In genomic region chr4:101322743-101323142, GRCh38 we compare ENCODE assay signal across 23 cellular contexts. TPM values are rescaled to one million over a fixed set of nuclear protein-coding genes. Genes with fewer than 3 reads are reported as not detected.
DNase-seq lines count a peak whose midpoint lies in the region; ATAC-seq, FAIRE-seq and TF ChIP-seq lines count a peak whose summit lies in the region.
"Had no signal": no experiment of that assay in that cellular context is flagged by ENCODE, and none has a peak within 500 bp of the region (broad histone marks: within the 10 kb centered on the region; RNA-seq: fewer than 3 reads in every experiment).

No MANE protein-coding gene starts in this region.

- peaks cover 8% of the 10 kb centered on the region; the same call in 2 of the 3 replicates for H3K4me1 ChIP-seq in A549
- H3K4me1 ChIP-seq in neutrophil (ENCODE audit: control insufficient read depth in 1 of 2, insufficient read depth in 1 of 2, low read depth in 1 of 2, low read length in 1 of 2), result peaks cover 35 to 50% of the 10 kb centered on the region in 2 experiments
- H3K4me1 ChIP-seq in adrenal gland (replicated peaks in 1 of 2), result peaks cover 0 to 13% of the 10 kb centered on the region in 2 donors
- H3K4me1 ChIP-seq: BLaER1 had no signal

- TF ChIP-seq CTCF in A549 (IDR thresholded peaks at IDR 0.05) (no peak), C4-2B (conservative IDR thresholded peaks at IDR 0.05) (no peak), WTC11 (IDR thresholded peaks at IDR 0.05) (no peak), neutrophil (IDR thresholded peaks at IDR 0.05) (no peak), adrenal gland (IDR thresholded peaks at IDR 0.05) (no peak)

- no peak for TF ChIP-seq POLR2A in A549 (IDR thresholded peaks at IDR 0.05; ENCODE audit: low read length)
- no peak for TF ChIP-seq POLR2A in adrenal gland (IDR thresholded peaks at IDR 0.05)

- CTCF ChIA-PET in A549 (lab: Yijun Ruan, JAX) (no interaction called here), WTC11 (lab: Charles Lee) (no interaction called here)

- peaks cover 61% of the 10 kb centered on the region for H3K4me1 Mint-ChIP-seq in WTC11

- no peaks in the 10 kb centered on the region for H3K36me3 Mint-ChIP-seq in WTC11
- H3K36me3 Mint-ChIP-seq: CD4-positive, alpha-beta memory T cell had no signal

- peak overlapping the region; percentile 3; the same call in 1 of the 2 replicates for H3K27ac Mint-ChIP-seq in WTC11
- H3K27ac Mint-ChIP-seq: B cell; CD4-positive, alpha-beta memory T cell had no signal

- no peaks in the 10 kb centered on the region for H3K36me3 ChIP-seq in neutrophil
- H3K36me3 ChIP-seq in adrenal gland (replicated peaks in 1 of 2), result no peaks in the 10 kb centered on the region
- H3K36me3 ChIP-seq: BLaER1 had no signal

- H3K27me3 Mint-ChIP-seq in WTC11 (ENCODE audit: low read depth), result no peaks in the 10 kb centered on the region
- H3K27me3 Mint-ChIP-seq: B cell; CD4-positive, alpha-beta memory T cell had no signal

- H3K4me3 ChIP-seq in A549, result no peak overlapping the region
- H3K4me3 ChIP-seq in neutrophil (ENCODE audit: low read depth in 1 of 2, low read length in 1 of 2), result no peak overlapping the region
- H3K4me3 ChIP-seq in adrenal gland, result no peak overlapping the region
- H3K4me3 ChIP-seq: BLaER1, GM12878, GM23248 had no signal

- WGBS in A549 (ENCODE audit: missing lambda C conversion rate), result 92% methylated on average over 1 of the region's 1 CpG
- WGBS in adrenal gland, 4 donors, result 98 to 100% (median 99%) methylated on average over 1 of the region's 1 CpG

- no peak for TF ChIP-seq RAD21 in A549 (conservative IDR thresholded peaks at IDR 0.05 in 1 of 2, IDR thresholded peaks at IDR 0.05 in 1 of 2)

- H3K4me3 Mint-ChIP-seq in WTC11, result no peak overlapping the region
- H3K4me3 Mint-ChIP-seq: B cell, CD14-positive monocyte had no signal

- POLR2A ChIA-PET in A549 (lab: Yijun Ruan, JAX), result no interaction called here
- POLR2A ChIA-PET in WTC11 (lab: Charles Lee), result no interaction called here

- H3K9me3 Mint-ChIP-seq in WTC11, result no peaks in the 10 kb centered on the region
- H3K9me3 Mint-ChIP-seq: CD4-positive, alpha-beta memory T cell had no signal

- FAIRE-seq in A549 (lab: Jason Lieb, UNC), result no peak
- FAIRE-seq: A204.1, GM12878, GM19239, H1 had no signal

- TF ChIP-seq EP300 in A549 (IDR thresholded peaks at IDR 0.05), result no peak

- DNase-seq in A549 (ENCODE audit: low read depth in 1 of 2, low spot score in 1 of 2) (no peak), WTC11 (ENCODE audit: low spot score) (no peak), substantia nigra (lab: John Stamatoyannopoulos, UW) (no peak), adrenal gland (no peak)
- DNase-seq: Calu3; CD4-positive, alpha-beta memory T cell; COR-L47; DMS79; EL; GDM1; GM23248; H7; HCEC 1CT had no signal

- no peaks in the 10 kb centered on the region for H3K9me3 ChIP-seq in A549
- no peaks in the 10 kb centered on the region for H3K9me3 ChIP-seq in neutrophil
- H3K9me3 ChIP-seq in adrenal gland (replicated peaks in 1 of 3), result no peaks in the 10 kb centered on the region
- H3K9me3 ChIP-seq: BLaER1 had no signal

- ATAC-seq in A549 (no peak), WTC11 (no peak), HG03280 (IDR thresholded peaks at IDR 0.05; ENCODE audit: unreplicated experiment) (no peak)
- ATAC-seq: GM12878 had no signal

- H3K4me2 ChIP-seq in A549, result no peak overlapping the region
- H3K4me2 ChIP-seq: BLaER1 had no signal

- intact Hi-C loops in adrenal gland (cut with DNase I), result no loop called here

- H3K27ac ChIP-seq in A549 (no peak overlapping the region), C4-2B (peak overlapping the region; percentile 47), neutrophil (peak overlapping the region; percentile 78), substantia nigra (ENCODE audit: low read depth, low read length, poor library complexity, severe bottlenecking) (no peak overlapping the region), adrenal gland (no peak overlapping the region)
- H3K27ac ChIP-seq: BLaER1, GM23248 had no signal

- H3K27me3 ChIP-seq in neutrophil, result no peaks in the 10 kb centered on the region
- no peaks in the 10 kb centered on the region for H3K27me3 ChIP-seq in adrenal gland
- H3K27me3 ChIP-seq: BLaER1 had no signal

TF ChIP-seq in A549, 52 proteins besides CTCF, POLR2A, EP300 and RAD21:
- peak; percentile 64 for TF ChIP-seq MAFK (IDR thresholded peaks at IDR 0.05; ENCODE audit: partially characterized antibody)
- TF ChIP-seq PHF8 (IDR thresholded peaks at IDR 0.05; ENCODE audit: borderline replicate concordance, low read depth), result no peak

TF ChIP-seq in WTC11, 78 proteins besides CTCF, POLR2A, EP300 and RAD21 (continues in another document):
- TF ChIP-seq ATF2 (CRISPR knock-in tag; IDR thresholded peaks at IDR 0.05; ENCODE audit: borderline replicate concordance, low read depth) (no peak), ZNF396 (CRISPR knock-in tag; IDR thresholded peaks at IDR 0.05; ENCODE audit: borderline replicate concordance) (no peak), ZNF425 (CRISPR knock-in tag; conservative IDR thresholded peaks at IDR 0.05) (no peak), FOXP4 (CRISPR knock-in tag; IDR thresholded peaks at IDR 0.05) (no peak), ZNF281 (CRISPR knock-in tag; IDR thresholded peaks at IDR 0.05) (no peak), SMAD3 (CRISPR knock-in tag; IDR thresholded peaks at IDR 0.05; ENCODE audit: borderline replicate concordance) (no peak), NFATC4 (CRISPR knock-in tag; IDR thresholded peaks at IDR 0.05) (no peak)

RNA-seq across cellular contexts. Expression of gene PPP3CA, which starts 24.6 kb away (rescaled TPM):
- polyA plus RNA-seq in A549 (2011; rRNA removed) (33.7 and 42.4 TPM in 2 replicates), A549 (2017; fragmentation: RNase III; extraction: RNeasy Plus Mini Kit Qiagen cat#74134 plus additional on column Dnase treatment) (19.5 to 25.8 TPM (median 21.4 TPM) in 3 replicates), adrenal gland (10 to 100 TPM; 13.8 to 44.5 (median 20.8) TPM)
- 7.4 and 9.1 TPM in 2 replicates for polyA plus RNA-seq in A549 (2012; cell fraction: cytosol; rRNA removed)
- 5.6 and 7.0 TPM in 2 replicates for polyA plus RNA-seq in A549 (2012; cell fraction: nucleus; rRNA removed)
- 36.3 and 46.9 TPM in 2 replicates for polyA minus RNA-seq in A549 (2011; rRNA and poly(A)+ RNA removed)
- total RNA-seq in WTC11 (2021) (35.3 to 41.6 TPM (median 36.3 TPM) in 3 replicates), adrenal gland (100 to 1,000 TPM in 1 of 8 donors, 10 to 100 TPM in 7; 34.0 to 138 (median 49.8) TPM)

Comparison
In these comparisons a context has a peak if more than half of its experiments do, and no peak if none do; other contexts are left out.
1. H3K27ac ChIP-seq: peak in C4-2B (single experiment) and neutrophil (single experiment); none in A549 (0 of 2), substantia nigra (single experiment) and adrenal gland (0 of 5).